18 cellular contexts compared by ENCODE assay signal in the genomic region with DNA sequence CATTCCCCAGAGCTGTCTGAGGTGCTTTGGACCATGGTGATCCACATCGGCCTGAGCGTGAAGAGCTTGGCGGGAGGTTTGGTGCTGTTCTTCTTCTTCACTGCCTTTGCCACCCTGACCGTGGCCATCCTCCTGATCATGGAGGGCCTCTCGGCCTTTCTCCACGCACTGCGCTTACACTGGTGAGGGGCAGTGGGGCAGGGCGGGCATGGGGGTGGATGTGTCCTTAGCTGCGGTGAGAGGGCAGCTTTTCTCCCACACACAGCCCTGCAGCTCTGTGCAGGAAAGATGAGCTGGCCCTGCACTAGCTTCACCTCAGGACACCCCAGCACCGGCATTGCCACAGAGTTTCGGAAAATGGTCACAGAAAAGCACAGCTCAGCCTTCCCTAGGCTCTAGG. TPM values are rescaled to one million over a fixed set of nuclear protein-coding genes. Genes with fewer than 3 reads are reported as not detected.
DNase-seq lines count a peak whose midpoint lies in the region; ATAC-seq, FAIRE-seq and TF ChIP-seq lines count a peak whose summit lies in the region.
"Had no signal": no experiment of that assay in that cellular context is flagged by ENCODE, and none has a peak within 500 bp of the region (broad histone marks: within the 10 kb centered on the region; RNA-seq: fewer than 3 reads in every experiment).

No MANE protein-coding gene starts in this region.

- H3K27me3 Mint-ChIP-seq in type B pancreatic cell, result no peaks in the 10 kb centered on the region

- TF ChIP-seq EP300 in K562 (IDR thresholded peaks at IDR 0.05; ENCODE audit: low read length) (no peak), gastroesophageal sphincter (IDR thresholded peaks at IDR 0.05) (no peak), sigmoid colon (IDR thresholded peaks at IDR 0.05) (no peak)

- TF ChIP-seq CTCF in K562 (IDR thresholded peaks at IDR 0.05 in 2 of 3, conservative IDR thresholded peaks at IDR 0.05 in 1 of 3; ENCODE audit: insufficient read depth in 2 of 3, low read depth in 1 of 3, low read length in 3 of 3), result no peak
- TF ChIP-seq CTCF in gastroesophageal sphincter (IDR thresholded peaks at IDR 0.05), result no peak
- no peak for TF ChIP-seq CTCF in sigmoid colon (IDR thresholded peaks at IDR 0.05)
- no peak for TF ChIP-seq CTCF in tibial artery (IDR thresholded peaks at IDR 0.05)
- no peak for TF ChIP-seq CTCF in type B pancreatic cell (conservative IDR thresholded peaks at IDR 0.05)

- H3K4me3 ChIP-seq in K562, result no peak overlapping the region
- H3K4me3 ChIP-seq in gastroesophageal sphincter, result no peak overlapping the region
- H3K4me3 ChIP-seq in sigmoid colon, result no peak overlapping the region
- no peak overlapping the region for H3K4me3 ChIP-seq in tibial artery
- H3K4me3 ChIP-seq: GM23338 had no signal

- H3K4me2 ChIP-seq in K562 (ENCODE audit: insufficient read depth, low read length), result no peak overlapping the region
- H3K4me2 ChIP-seq: GM23338 had no signal

- peaks cover 23% of the 10 kb centered on the region for H3K4me1 Mint-ChIP-seq in type B pancreatic cell (ENCODE audit: unreplicated experiment)
- H3K4me1 Mint-ChIP-seq in stimulated activated effector memory CD8-positive, alpha-beta T cell treated with anti-CD3 and anti-CD28 coated beads, Interleukin-12 subunit alpha, Interleukin-12 subunit beta, amount 100 ng/mL, for 72 hours, result peaks cover 13% of the 10 kb centered on the region

- H3K27me3 ChIP-seq in K562 (ENCODE audit: control insufficient read depth in 2 of 2, insufficient read depth in 2 of 2, low read length in 2 of 2) (no peaks in the 10 kb centered on the region), gastroesophageal sphincter (no peaks in the 10 kb centered on the region), sigmoid colon (no peaks in the 10 kb centered on the region), tibial artery (no peaks in the 10 kb centered on the region)

- DNase-seq in K562 (ENCODE audit: extremely low read depth in 1 of 4, low spot score in 3 of 4) (peak in 1 of 4 experiments; percentile 4), sigmoid colon (peak; percentile 52), tibial artery (no peak), type B pancreatic cell (ENCODE audit: extremely low spot score, unreplicated experiment) (no peak)
- no peak for DNase-seq in stimulated activated effector memory CD8-positive, alpha-beta T cell treated with anti-CD3 and anti-CD28 coated beads, Interleukin-12 subunit alpha, Interleukin-12 subunit beta, amount 100 ng/mL, for 72 hours (ENCODE audit: low spot score in 2 of 2)
- DNase-seq: CD8-positive, alpha-beta T cell; GF-D8; KG1; NCI-H1092 treated with DMSO at 0.1 percent for 48 hours; NCI-H1930; NCI-H2171; NCI-H446 treated with DMSO at 0.1 percent for 48 hours; SHP77 treated with DMSO at 0.1 percent for 48 hours had no signal

- WGBS in K562 (ENCODE audit: insufficient coverage, low coverage, missing lambda C conversion rate), result 95% methylated on average over 11 of the region's 11 CpGs
- 92% methylated on average over 3 of the region's 11 CpGs; no CpG with 5 or more reads in 1 of the 2 donors for WGBS in gastroesophageal sphincter (ENCODE audit: low coverage in 1 of 2), 2 donors
- WGBS in sigmoid colon, 2 donors, result 95 to 97% methylated on average over 11 of the region's 11 CpGs

- H3K27ac Mint-ChIP-seq in type B pancreatic cell, result no peak overlapping the region
- H3K27ac Mint-ChIP-seq in stimulated activated effector memory CD8-positive, alpha-beta T cell treated with anti-CD3 and anti-CD28 coated beads, Interleukin-12 subunit alpha, Interleukin-12 subunit beta, amount 100 ng/mL, for 72 hours, result no peak overlapping the region
- H3K27ac Mint-ChIP-seq: CD8-positive, alpha-beta T cell; GM23338 had no signal

- CTCF ChIA-PET in K562 (lab: Yijun Ruan, JAX; ENCODE audit: low intra/inter-chr PET ratio), result no interaction called here

- H3K9me1 ChIP-seq in K562 (ENCODE audit: control insufficient read depth, insufficient read depth, low read length), result peaks cover 7% of the 10 kb centered on the region

- H3K9me3 ChIP-seq in K562 (replicated peaks; ENCODE audit: control insufficient read depth, insufficient read depth, low read depth, low read length) (no peaks in the 10 kb centered on the region), gastroesophageal sphincter (no peaks in the 10 kb centered on the region), sigmoid colon (no peaks in the 10 kb centered on the region), tibial artery (no peaks in the 10 kb centered on the region)

- no peaks in the 10 kb centered on the region for H4K20me1 ChIP-seq in K562 (replicated peaks; ENCODE audit: control insufficient read depth, insufficient read depth, low read length)

- intact Hi-C loops in K562 (cut with micrococcal nuclease), result no loop called here
- intact Hi-C loops in sigmoid colon (cut with DNase I), result no loop called here
- intact Hi-C loops in tibial artery (cut with DNase I; ENCODE audit: low total_unique reads), result loop anchor here (5.0 kb wide), 1 partner anchor 87 kb away; no protein-coding TSS in a partner anchor

- no peak overlapping the region for H3K4me3 Mint-ChIP-seq in type B pancreatic cell
- H3K4me3 Mint-ChIP-seq in stimulated activated effector memory CD8-positive, alpha-beta T cell treated with anti-CD3 and anti-CD28 coated beads, Interleukin-12 subunit alpha, Interleukin-12 subunit beta, amount 100 ng/mL, for 72 hours, result no peak overlapping the region
- H3K4me3 Mint-ChIP-seq: CD8-positive, alpha-beta T cell; GM23338 had no signal

- peaks cover 14% of the 10 kb centered on the region for H3K36me3 Mint-ChIP-seq in type B pancreatic cell
- H3K36me3 Mint-ChIP-seq in stimulated activated effector memory CD8-positive, alpha-beta T cell treated with anti-CD3 and anti-CD28 coated beads, Interleukin-12 subunit alpha, Interleukin-12 subunit beta, amount 100 ng/mL, for 72 hours, result peaks cover 11% of the 10 kb centered on the region

- H3K9me3 Mint-ChIP-seq in type B pancreatic cell, result no peaks in the 10 kb centered on the region
- no peaks in the 10 kb centered on the region for H3K9me3 Mint-ChIP-seq in stimulated activated effector memory CD8-positive, alpha-beta T cell treated with anti-CD3 and anti-CD28 coated beads, Interleukin-12 subunit alpha, Interleukin-12 subunit beta, amount 100 ng/mL, for 72 hours
- H3K9me3 Mint-ChIP-seq: CD8-positive, alpha-beta T cell; GM23338 had no signal

- TF ChIP-seq POLR2A in K562 (conservative IDR thresholded peaks at IDR 0.05) (no peak), gastroesophageal sphincter (IDR thresholded peaks at IDR 0.05) (no peak), sigmoid colon (IDR thresholded peaks at IDR 0.05) (no peak)

- no peak for TF ChIP-seq RAD21 in K562 (CRISPR knock-in tag; conservative IDR thresholded peaks at IDR 0.05 in 1 of 2, IDR thresholded peaks at IDR 0.05 in 1 of 2)

- peaks cover 11% of the 10 kb centered on the region; the same call in 1 of the 3 replicates for H3K79me2 ChIP-seq in K562 (ENCODE audit: control insufficient read depth, insufficient read depth, low read length)

- POLR2A ChIA-PET in K562 (lab: Yijun Ruan, JAX), result interaction anchor here (0.7 to 1.1 kb wide), 4 partner anchors 18 to 231 kb away, joined by 3 to 5 read pairs (median 3); no protein-coding TSS in a partner anchor

- BruUV-seq in K562 (replicated peaks; lab: Mats Ljungman, UMichigan), result no TSS peak

- in situ Hi-C loops in K562 (cut with MboI), result no loop called here

- H3K27ac ChIP-seq in K562 (ENCODE audit: extremely low read depth, low read depth, low read length), result no peak overlapping the region
- H3K27ac ChIP-seq in gastroesophageal sphincter, result peak overlapping the region in 3 of 4 donors; percentile 44 to 98 (median 90)
- peak overlapping the region; percentile 17 to 51 (median 38) for H3K27ac ChIP-seq in sigmoid colon
- peak overlapping the region; percentile 92 for H3K27ac ChIP-seq in tibial artery

- H3K36me3 ChIP-seq in K562 (ENCODE audit: control insufficient read depth, insufficient read depth, low read length) (peaks cover 86% of the 10 kb centered on the region), gastroesophageal sphincter (peaks cover 0 to 58% of the 10 kb centered on the region in 2 donors), sigmoid colon (peaks cover 9 to 45% (median 17%) of the 10 kb centered on the region in 4 donors), tibial artery (peaks cover 0 to 45% (median 31%) of the 10 kb centered on the region in 3 donors)

- ATAC-seq in K562 (no peak), gastroesophageal sphincter (no peak), GM19023 (IDR thresholded peaks at IDR 0.05; ENCODE audit: unreplicated experiment) (no peak), GM19397 (IDR thresholded peaks at IDR 0.05; ENCODE audit: unreplicated experiment) (no peak)
- no peak for ATAC-seq in stimulated activated effector memory CD8-positive, alpha-beta T cell treated with anti-CD3 and anti-CD28 coated beads, Interleukin-12 subunit alpha, Interleukin-12 subunit beta, amount 100 ng/mL, for 72 hours
- ATAC-seq: CD8-positive, alpha-beta T cell; GM23338; Panc1 had no signal

- H2AFZ ChIP-seq in K562 (ENCODE audit: low read depth, low read length), result no peak overlapping the region
- H2AFZ ChIP-seq: GM23338 had no signal

- FAIRE-seq in K562 (lab: Jason Lieb, UNC), result no peak

- H3K4me1 ChIP-seq in K562 (replicated peaks in 1 of 2; ENCODE audit: control insufficient read depth in 2 of 2, insufficient read depth in 2 of 2, low read length in 2 of 2) (peaks cover 36 to 38% of the 10 kb centered on the region in 2 experiments), gastroesophageal sphincter (peaks cover 18 to 82% (median 30%) of the 10 kb centered on the region in 3 donors), sigmoid colon (peaks cover 0 to 40% (median 31%) of the 10 kb centered on the region in 4 donors), tibial artery (peaks cover 6 to 78% (median 62%) of the 10 kb centered on the region in 4 donors)

- peak overlapping the region in 1 of 2 experiments; percentile 29; a peak in 2 of 4 replicates for H3K9ac ChIP-seq in K562 (ENCODE audit: insufficient read depth in 1 of 2, low read depth in 2 of 2, low read length in 2 of 2)

RNA-seq across cellular contexts. Expression of gene NAGLU, which starts 21.8 kb away (rescaled TPM):
- total RNA-seq in K562 (2011; cell fraction: chromatin; rRNA removed; ENCODE audit: low replicate concordance), result 16.1 and 63.4 TPM in 2 replicates
- total RNA-seq in K562 (2011; cell fraction: nucleolus; rRNA removed), result 75.0 and 82.4 TPM in 2 replicates
- 39.3 and 45.6 TPM in 2 replicates for total RNA-seq in K562 (2011; cell fraction: nucleoplasm; rRNA removed)
- total RNA-seq in K562 (2014; rRNA removed), result 13.9 and 14.0 TPM in 2 replicates
- 2.6 and 3.6 TPM in 2 replicates for total RNA-seq in K562 (2014; rRNA removed; fragmentation: Illumina TruSeq; extraction: Trizol)
- total RNA-seq in K562 (2015; rRNA removed; fragmentation: Illumina TruSeq; extraction: Trizol), result 9.3 and 10.7 TPM in 2 replicates
- total RNA-seq in K562 (2021), result 18.0 and 21.5 TPM in 2 replicates
- 8.5 and 8.6 TPM in 2 replicates for polyA plus RNA-seq in K562 (2011; rRNA removed)
- polyA plus RNA-seq in K562 (2011; cell fraction: cytosol; rRNA removed), result 7.8 and 21.4 TPM in 2 replicates
- polyA plus RNA-seq in K562 (2011; cell fraction: nucleus; rRNA removed), result 29.1 and 66.7 TPM in 2 replicates
- polyA plus RNA-seq in K562 (2012), result 10.6 and 14.8 TPM in 2 replicates
- polyA plus RNA-seq in K562 (2014; fragmentation: Illumina TruSeq; extraction: Trizol), result 6.2 and 12.7 TPM in 2 replicates
- polyA plus RNA-seq in K562 (2014; fragmentation: Nextera tagmentation; extraction: Ambion mirVana), result under 1 TPM; 0.04 to 0.21 TPM
- 17.2 and 20.8 TPM in 2 replicates for polyA plus RNA-seq in K562 (2014; rRNA removed)
- polyA minus RNA-seq in K562 (2011; rRNA and poly(A)+ RNA removed), result 2.3 and 6.4 TPM in 2 replicates
- polyA minus RNA-seq in K562 (2011; cell fraction: cytosol; rRNA and poly(A)+ RNA removed), result 3.2 and 8.1 TPM in 2 replicates
- polyA minus RNA-seq in K562 (2011; cell fraction: nucleus; rRNA and poly(A)+ RNA removed), result 17.4 and 22.3 TPM in 2 replicates
- 10 to 100 TPM; 31.9 to 46.9 (median 35.7) TPM for total RNA-seq in gastroesophageal sphincter
- 10 to 100 TPM; 35.2 to 52.6 (median 45.0) TPM for total RNA-seq in sigmoid colon
- 10 to 100 TPM in 2 of 3 donors, 1 to 10 TPM in 1; 9.7 to 33.2 (median 12.6) TPM for polyA plus RNA-seq in sigmoid colon
- 24.0 and 26.5 TPM in 2 replicates for total RNA-seq in type B pancreatic cell (ENCODE audit: low replicate concordance)

RNA-seq across cellular contexts. Expression of gene HSD17B1, which starts 38.4 kb away (rescaled TPM):
- 3.9 and 8.6 TPM in 2 replicates for total RNA-seq in K562 (2011; cell fraction: chromatin; rRNA removed; ENCODE audit: low replicate concordance)
- 9.5 TPM in 2 replicates for total RNA-seq in K562 (2011; cell fraction: nucleolus; rRNA removed)
- 5.4 and 5.5 TPM in 2 replicates for total RNA-seq in K562 (2011; cell fraction: nucleoplasm; rRNA removed)
- 21.1 and 25.0 TPM in 2 replicates for total RNA-seq in K562 (2014; rRNA removed)
- total RNA-seq in K562 (2014; rRNA removed; fragmentation: Illumina TruSeq; extraction: Trizol), result 1.1 and 1.3 TPM in 2 replicates
- total RNA-seq in K562 (2015; rRNA removed; fragmentation: Illumina TruSeq; extraction: Trizol), result 6.7 and 7.1 TPM in 2 replicates
- 12.9 and 13.9 TPM in 2 replicates for total RNA-seq in K562 (2021)
- polyA plus RNA-seq in K562 (2011; rRNA removed), result 3.6 and 5.3 TPM in 2 replicates
- 6.4 and 18.6 TPM in 2 replicates for polyA plus RNA-seq in K562 (2011; cell fraction: cytosol; rRNA removed)
- 3.8 and 8.0 TPM in 2 replicates for polyA plus RNA-seq in K562 (2011; cell fraction: nucleus; rRNA removed)
- polyA plus RNA-seq in K562 (2012), result 10.9 and 13.0 TPM in 2 replicates
- 1.6 and 7.0 TPM in 2 replicates for polyA plus RNA-seq in K562 (2014; fragmentation: Illumina TruSeq; extraction: Trizol)
- polyA plus RNA-seq in K562 (2014; fragmentation: Nextera tagmentation; extraction: Ambion mirVana), result under 1 TPM; 0.55 to 0.73 TPM
- polyA plus RNA-seq in K562 (2014; rRNA removed), result 17.0 and 17.3 TPM in 2 replicates
- 0.66 and 0.84 TPM in 2 replicates for polyA minus RNA-seq in K562 (2011; rRNA and poly(A)+ RNA removed)
- 4.9 and 8.0 TPM in 2 replicates for polyA minus RNA-seq in K562 (2011; cell fraction: cytosol; rRNA and poly(A)+ RNA removed)
- 2.3 and 2.7 TPM in 2 replicates for polyA minus RNA-seq in K562 (2011; cell fraction: nucleus; rRNA and poly(A)+ RNA removed)
- 1 to 10 TPM in 1 of 4 donors, under 1 TPM in 3; 0.39 to 1.4 (median 0.69) TPM for total RNA-seq in gastroesophageal sphincter
- total RNA-seq in sigmoid colon, result 1 to 10 TPM in 2 of 4 donors, under 1 TPM in 2; 0.16 to 5.3 (median 0.86) TPM
- polyA plus RNA-seq in sigmoid colon, result 1 to 10 TPM; 1.2 to 1.7 (median 1.4) TPM
- 2.2 and 2.7 TPM in 2 replicates for total RNA-seq in type B pancreatic cell (ENCODE audit: low replicate concordance)

RNA-seq across cellular contexts. Expression of gene COASY, which starts 47.7 kb away (rescaled TPM):
- 117 and 276 TPM in 2 replicates for total RNA-seq in K562 (2011; cell fraction: chromatin; rRNA removed; ENCODE audit: low replicate concordance)
- 148 and 164 TPM in 2 replicates for total RNA-seq in K562 (2011; cell fraction: nucleolus; rRNA removed)
- 145 and 162 TPM in 2 replicates for total RNA-seq in K562 (2011; cell fraction: nucleoplasm; rRNA removed)
- total RNA-seq in K562 (2014; rRNA removed) (43.5 and 62.9 TPM in 2 replicates), K562 (2014; rRNA removed; fragmentation: Illumina TruSeq; extraction: Trizol) (33.3 and 43.2 TPM in 2 replicates), K562 (2015; rRNA removed; fragmentation: Illumina TruSeq; extraction: Trizol) (25.4 and 32.0 TPM in 2 replicates), K562 (2021) (167 and 175 TPM in 2 replicates), gastroesophageal sphincter (10 to 100 TPM; 16.8 to 25.8 (median 19.9) TPM), sigmoid colon (10 to 100 TPM; 14.3 to 17.5 (median 16.3) TPM), type B pancreatic cell (ENCODE audit: low replicate concordance) (78.0 and 80.8 TPM in 2 replicates)
- polyA plus RNA-seq in K562 (2011; rRNA removed) (38.7 and 58.6 TPM in 2 replicates), K562 (2014; fragmentation: Illumina TruSeq; extraction: Trizol) (99.8 and 139 TPM in 2 replicates), K562 (2014; fragmentation: Nextera tagmentation; extraction: Ambion mirVana) (10 to 100 TPM; 62.3 to 80.6 TPM), K562 (2014; rRNA removed) (80.5 and 95.2 TPM in 2 replicates), sigmoid colon (10 to 100 TPM; 48.0 to 98.9 (median 80.7) TPM)
- polyA plus RNA-seq in K562 (2011; cell fraction: cytosol; rRNA removed), result 34.8 and 93.5 TPM in 2 replicates
- 262 and 432 TPM in 2 replicates for polyA plus RNA-seq in K562 (2011; cell fraction: nucleus; rRNA removed)
- 137 and 160 TPM in 2 replicates for polyA plus RNA-seq in K562 (2012)
- 19.9 and 27.4 TPM in 2 replicates for polyA minus RNA-seq in K562 (2011; rRNA and poly(A)+ RNA removed)
- 39.1 and 51.2 TPM in 2 replicates for polyA minus RNA-seq in K562 (2011; cell fraction: cytosol; rRNA and poly(A)+ RNA removed)
- 39.4 and 40.0 TPM in 2 replicates for polyA minus RNA-seq in K562 (2011; cell fraction: nucleus; rRNA and poly(A)+ RNA removed)

RNA-seq across cellular contexts. Expression of gene MLX, which starts 52.6 kb away (rescaled TPM):
- total RNA-seq in K562 (2011; cell fraction: chromatin; rRNA removed; ENCODE audit: low replicate concordance), result 94.6 and 259 TPM in 2 replicates
- total RNA-seq in K562 (2011; cell fraction: nucleolus; rRNA removed), result 158 and 168 TPM in 2 replicates
- 148 and 161 TPM in 2 replicates for total RNA-seq in K562 (2011; cell fraction: nucleoplasm; rRNA removed)
- total RNA-seq in K562 (2014; rRNA removed) (42.9 and 51.6 TPM in 2 replicates), K562 (2014; rRNA removed; fragmentation: Illumina TruSeq; extraction: Trizol) (41.2 and 45.4 TPM in 2 replicates), K562 (2015; rRNA removed; fragmentation: Illumina TruSeq; extraction: Trizol) (47.6 and 48.6 TPM in 2 replicates), K562 (2021) (50.0 and 55.1 TPM in 2 replicates), gastroesophageal sphincter (10 to 100 TPM; 24.4 to 33.9 (median 26.0) TPM), sigmoid colon (10 to 100 TPM; 24.7 to 50.5 (median 30.8) TPM), type B pancreatic cell (ENCODE audit: low replicate concordance) (31.3 and 32.3 TPM in 2 replicates)
- polyA plus RNA-seq in K562 (2011; rRNA removed) (41.8 and 58.9 TPM in 2 replicates), K562 (2014; fragmentation: Illumina TruSeq; extraction: Trizol) (71.5 and 84.2 TPM in 2 replicates), K562 (2014; fragmentation: Nextera tagmentation; extraction: Ambion mirVana) (100 to 1,000 TPM in 1 of 2 experiments, 10 to 100 TPM in 1; 82.7 to 100 TPM), K562 (2014; rRNA removed) (71.3 and 82.0 TPM in 2 replicates), sigmoid colon (100 to 1,000 TPM in 1 of 3 donors, 10 to 100 TPM in 2; 77.1 to 129 (median 97.9) TPM)
- polyA plus RNA-seq in K562 (2011; cell fraction: cytosol; rRNA removed), result 35.1 and 46.5 TPM in 2 replicates
- 76.8 and 145 TPM in 2 replicates for polyA plus RNA-seq in K562 (2011; cell fraction: nucleus; rRNA removed)
- polyA plus RNA-seq in K562 (2012), result 46.8 and 71.4 TPM in 2 replicates
- polyA minus RNA-seq in K562 (2011; rRNA and poly(A)+ RNA removed), result 42.5 and 66.7 TPM in 2 replicates
- polyA minus RNA-seq in K562 (2011; cell fraction: cytosol; rRNA and poly(A)+ RNA removed), result 16.9 and 28.1 TPM in 2 replicates
- 36.9 and 49.1 TPM in 2 replicates for polyA minus RNA-seq in K562 (2011; cell fraction: nucleus; rRNA and poly(A)+ RNA removed)

RNA-seq across cellular contexts. Expression of gene ATP6V0A1, which starts 55.6 kb away (rescaled TPM):
- 998 and 1,046 TPM in 2 replicates for total RNA-seq in K562 (2011; cell fraction: chromatin; rRNA removed; ENCODE audit: low replicate concordance)
- total RNA-seq in K562 (2011; cell fraction: nucleolus; rRNA removed), result 668 and 698 TPM in 2 replicates
- 746 and 878 TPM in 2 replicates for total RNA-seq in K562 (2011; cell fraction: nucleoplasm; rRNA removed)
- total RNA-seq in K562 (2014; rRNA removed), result 71.7 and 82.2 TPM in 2 replicates
- 75.5 and 89.2 TPM in 2 replicates for total RNA-seq in K562 (2014; rRNA removed; fragmentation: Illumina TruSeq; extraction: Trizol)
- total RNA-seq in K562 (2015; rRNA removed; fragmentation: Illumina TruSeq; extraction: Trizol), result 54.9 and 56.1 TPM in 2 replicates
- 127 and 141 TPM in 2 replicates for total RNA-seq in K562 (2021)
- 102 and 104 TPM in 2 replicates for polyA plus RNA-seq in K562 (2011; rRNA removed)
- polyA plus RNA-seq in K562 (2011; cell fraction: cytosol; rRNA removed), result 101 and 137 TPM in 2 replicates
- 300 and 643 TPM in 2 replicates for polyA plus RNA-seq in K562 (2011; cell fraction: nucleus; rRNA removed)
- 77.1 and 103 TPM in 2 replicates for polyA plus RNA-seq in K562 (2012)
- 143 and 158 TPM in 2 replicates for polyA plus RNA-seq in K562 (2014; fragmentation: Illumina TruSeq; extraction: Trizol)
- 10 to 100 TPM; 11.8 to 46.3 TPM for polyA plus RNA-seq in K562 (2014; fragmentation: Nextera tagmentation; extraction: Ambion mirVana)
- polyA plus RNA-seq in K562 (2014; rRNA removed), result 62.7 and 80.3 TPM in 2 replicates
- polyA minus RNA-seq in K562 (2011; rRNA and poly(A)+ RNA removed), result 165 and 302 TPM in 2 replicates
- 41.3 and 104 TPM in 2 replicates for polyA minus RNA-seq in K562 (2011; cell fraction: cytosol; rRNA and poly(A)+ RNA removed)
- polyA minus RNA-seq in K562 (2011; cell fraction: nucleus; rRNA and poly(A)+ RNA removed), result 181 and 232 TPM in 2 replicates
- 10 to 100 TPM; 47.5 to 84.5 (median 65.4) TPM for total RNA-seq in gastroesophageal sphincter
- 10 to 100 TPM; 36.0 to 96.1 (median 51.2) TPM for total RNA-seq in sigmoid colon
- 10 to 100 TPM; 11.6 to 53.1 (median 16.2) TPM for polyA plus RNA-seq in sigmoid colon
- 65.5 and 69.4 TPM in 2 replicates for total RNA-seq in type B pancreatic cell (ENCODE audit: low replicate concordance)
